ENCODE assay signal across 1 cellular context in the genomic region with DNA sequence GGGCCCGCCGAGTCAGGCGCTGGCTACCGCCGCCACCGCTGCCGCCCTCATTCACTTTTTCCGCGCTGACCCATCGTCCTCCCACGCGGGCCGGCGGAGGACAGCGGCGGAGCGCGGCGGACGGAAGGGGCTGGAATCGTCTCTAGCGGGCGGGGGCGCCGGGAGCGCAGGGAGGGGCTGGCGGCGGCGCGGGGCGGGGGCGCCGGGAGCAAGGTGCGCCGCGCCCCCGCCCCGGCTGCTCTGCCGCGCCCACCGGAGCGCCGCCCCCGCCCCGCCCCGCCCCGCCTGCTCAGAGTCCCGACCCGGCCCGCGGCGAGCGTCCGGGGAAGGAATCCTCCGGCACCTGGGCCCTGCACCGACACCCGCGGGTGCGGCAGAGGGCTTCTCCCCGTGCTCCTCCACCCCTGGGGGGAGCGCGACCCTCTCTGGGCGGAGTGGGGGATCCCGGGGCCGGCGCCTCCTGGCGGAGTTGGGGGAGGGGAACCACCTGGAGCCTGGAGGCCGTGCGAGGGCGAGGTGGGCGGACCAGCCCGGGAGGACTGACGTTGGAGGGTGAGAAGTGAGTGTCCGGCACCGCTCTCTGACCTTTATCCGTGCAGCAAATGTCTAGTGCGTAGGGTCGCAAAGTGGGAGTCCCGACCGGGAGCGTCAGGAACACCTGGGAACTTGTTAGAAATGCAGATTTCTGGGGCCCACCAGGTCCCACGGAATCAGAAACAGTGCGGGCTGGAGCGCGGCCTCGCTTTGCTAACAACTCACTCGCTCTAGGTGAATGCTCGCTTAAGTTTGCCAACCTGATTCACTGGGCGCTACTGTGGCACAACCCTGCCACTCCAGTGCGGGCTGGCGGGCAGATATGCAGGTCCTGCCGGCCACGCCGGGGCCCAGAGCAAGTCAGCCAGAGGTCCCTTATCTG.
A peak's percentile ranks its signal among the peaks of the same experiment; 100 is the strongest.
TF ChIP-seq lines count a peak whose summit lies in the region.

A gene with protein sequence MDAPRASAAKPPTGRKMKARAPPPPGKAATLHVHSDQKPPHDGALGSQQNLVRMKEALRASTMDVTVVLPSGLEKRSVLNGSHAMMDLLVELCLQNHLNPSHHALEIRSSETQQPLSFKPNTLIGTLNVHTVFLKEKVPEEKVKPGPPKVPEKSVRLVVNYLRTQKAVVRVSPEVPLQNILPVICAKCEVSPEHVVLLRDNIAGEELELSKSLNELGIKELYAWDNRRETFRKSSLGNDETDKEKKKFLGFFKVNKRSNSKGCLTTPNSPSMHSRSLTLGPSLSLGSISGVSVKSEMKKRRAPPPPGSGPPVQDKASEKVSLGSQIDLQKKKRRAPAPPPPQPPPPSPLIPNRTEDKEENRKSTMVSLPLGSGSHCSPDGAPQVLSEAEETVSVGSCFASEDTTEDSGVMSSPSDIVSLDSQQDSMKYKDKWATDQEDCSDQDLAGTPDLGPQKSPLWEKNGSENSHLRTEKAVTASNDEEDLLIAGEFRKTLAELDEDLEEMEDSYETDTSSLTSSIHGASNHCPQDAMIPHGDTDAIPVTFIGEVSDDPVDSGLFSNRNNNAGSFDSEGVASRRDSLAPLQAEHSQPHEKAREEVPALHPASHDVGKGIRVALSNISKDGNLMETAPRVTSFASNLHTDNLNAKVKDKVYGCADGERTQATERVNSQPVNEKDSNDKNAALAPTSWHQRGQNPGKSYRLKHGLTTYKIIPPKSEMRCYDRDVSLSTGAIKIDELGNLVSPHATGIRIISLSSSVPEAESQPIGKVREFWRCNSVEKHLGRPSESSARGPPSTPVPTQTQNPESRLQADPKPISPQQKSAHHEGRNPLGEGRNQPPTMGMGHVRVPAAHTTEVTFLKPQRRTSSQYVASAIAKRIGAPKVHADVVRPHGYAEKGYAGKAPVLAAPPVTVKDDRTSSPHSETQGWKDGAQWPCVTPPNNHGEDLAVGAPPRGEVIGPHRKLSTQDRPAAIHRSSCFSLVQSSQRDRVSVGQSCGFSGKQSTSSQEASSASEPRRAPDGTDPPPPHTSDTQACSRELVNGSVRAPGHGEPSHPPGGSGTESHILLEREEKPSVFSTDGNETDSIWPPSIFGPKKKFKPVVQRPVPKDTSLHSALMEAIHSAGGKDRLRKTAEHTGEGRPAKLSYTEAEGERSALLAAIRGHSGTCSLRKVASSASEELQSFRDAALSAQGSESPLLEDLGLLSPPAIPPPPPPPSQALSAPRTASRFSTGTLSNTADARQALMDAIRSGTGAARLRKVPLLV (minus strand): TSS at position 144 of the 916 bp plus-strand sequence. CDS start 176 bp downstream, outside the sequence.

TF ChIP-seq in Ishikawa, 13 proteins besides CTCF, POLR2A, EP300 and RAD21 (continued from another document):
- TF ChIP-seq, protein P1, sequence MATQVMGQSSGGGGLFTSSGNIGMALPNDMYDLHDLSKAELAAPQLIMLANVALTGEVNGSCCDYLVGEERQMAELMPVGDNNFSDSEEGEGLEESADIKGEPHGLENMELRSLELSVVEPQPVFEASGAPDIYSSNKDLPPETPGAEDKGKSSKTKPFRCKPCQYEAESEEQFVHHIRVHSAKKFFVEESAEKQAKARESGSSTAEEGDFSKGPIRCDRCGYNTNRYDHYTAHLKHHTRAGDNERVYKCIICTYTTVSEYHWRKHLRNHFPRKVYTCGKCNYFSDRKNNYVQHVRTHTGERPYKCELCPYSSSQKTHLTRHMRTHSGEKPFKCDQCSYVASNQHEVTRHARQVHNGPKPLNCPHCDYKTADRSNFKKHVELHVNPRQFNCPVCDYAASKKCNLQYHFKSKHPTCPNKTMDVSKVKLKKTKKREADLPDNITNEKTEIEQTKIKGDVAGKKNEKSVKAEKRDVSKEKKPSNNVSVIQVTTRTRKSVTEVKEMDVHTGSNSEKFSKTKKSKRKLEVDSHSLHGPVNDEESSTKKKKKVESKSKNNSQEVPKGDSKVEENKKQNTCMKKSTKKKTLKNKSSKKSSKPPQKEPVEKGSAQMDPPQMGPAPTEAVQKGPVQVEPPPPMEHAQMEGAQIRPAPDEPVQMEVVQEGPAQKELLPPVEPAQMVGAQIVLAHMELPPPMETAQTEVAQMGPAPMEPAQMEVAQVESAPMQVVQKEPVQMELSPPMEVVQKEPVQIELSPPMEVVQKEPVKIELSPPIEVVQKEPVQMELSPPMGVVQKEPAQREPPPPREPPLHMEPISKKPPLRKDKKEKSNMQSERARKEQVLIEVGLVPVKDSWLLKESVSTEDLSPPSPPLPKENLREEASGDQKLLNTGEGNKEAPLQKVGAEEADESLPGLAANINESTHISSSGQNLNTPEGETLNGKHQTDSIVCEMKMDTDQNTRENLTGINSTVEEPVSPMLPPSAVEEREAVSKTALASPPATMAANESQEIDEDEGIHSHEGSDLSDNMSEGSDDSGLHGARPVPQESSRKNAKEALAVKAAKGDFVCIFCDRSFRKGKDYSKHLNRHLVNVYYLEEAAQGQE (IDR thresholded peaks at IDR 0.05; ENCODE audit: low read depth), result no peak
- TF ChIP-seq ZBTB7A (IDR thresholded peaks at IDR 0.05; ENCODE audit: low read depth) (0 out of 2 replicates have a peak, but pooled peaks have one; percentile 25), TEAD4 (IDR thresholded peaks at IDR 0.05) (no peak)
TF ChIP-seq in Ishikawa: peak in this region for 2.
